20 cellular contexts compared by ENCODE assay signal in genomic region chr20:64146301-64146935, GRCh38. TPM values are rescaled to one million over a fixed set of nuclear protein-coding genes. Genes with fewer than 3 reads are reported as not detected.
DNase-seq lines count a peak whose midpoint lies in the region; ATAC-seq and TF ChIP-seq lines count a peak whose summit lies in the region.
"Had no signal": no experiment of that assay in that cellular context is flagged by ENCODE, and none has a peak within 500 bp of the region (broad histone marks: within the 10 kb centered on the region; RNA-seq: fewer than 3 reads in every experiment).

No MANE protein-coding gene starts in this region.

- no peaks in the 10 kb centered on the region for H3K36me3 ChIP-seq in BE2C
- H3K36me3 ChIP-seq in lower lobe of right lung = no peaks in the 10 kb centered on the region
- H3K36me3 ChIP-seq: esophagus muscularis mucosa, suprapubic skin had no signal

- no peaks in the 10 kb centered on the region for H3K4me1 Mint-ChIP-seq in activated naive CD4-positive, alpha-beta T cell treated with anti-CD3 and anti-CD28 coated beads, Interleukin-2, amount 10 ng/mL, durations not matched to agents 7 days and 5 days

- H3K27ac ChIP-seq in lower lobe of right lung = no peak overlapping the region
- H3K27ac ChIP-seq: esophagus muscularis mucosa, suprapubic skin had no signal

- peaks cover 28% of the 10 kb centered on the region for H3K9me3 Mint-ChIP-seq in activated naive CD4-positive, alpha-beta T cell treated with anti-CD3 and anti-CD28 coated beads, Interleukin-2, amount 10 ng/mL, durations not matched to agents 7 days and 5 days

- intact Hi-C loops in lower lobe of right lung (cut with DNase I) = no loop called here

- H3K27me3 ChIP-seq in BE2C (no peaks in the 10 kb centered on the region), lower lobe of right lung (ENCODE audit: low read depth) (peaks cover 12% of the 10 kb centered on the region)

- no peaks in the 10 kb centered on the region for H3K27me3 Mint-ChIP-seq in activated naive CD4-positive, alpha-beta T cell treated with anti-CD3 and anti-CD28 coated beads, Interleukin-2, amount 10 ng/mL, durations not matched to agents 7 days and 5 days
- H3K27me3 Mint-ChIP-seq: progenitor cell of endocrine pancreas had no signal

- ATAC-seq in lower lobe of right lung = no peak

- H3K4me1 ChIP-seq in BE2C (peaks cover 17% of the 10 kb centered on the region), lower lobe of right lung (no peaks in the 10 kb centered on the region)
- H3K4me1 ChIP-seq: esophagus muscularis mucosa, suprapubic skin had no signal

- H3K4me3 ChIP-seq in BE2C (ENCODE audit: low read depth, low read length) (no peak overlapping the region), lower lobe of right lung (no peak overlapping the region)
- H3K4me3 ChIP-seq: esophagus muscularis mucosa, lung, suprapubic skin had no signal

- POLR2A ChIA-PET in GM10248 (lab: Yijun Ruan, JAX) = no interaction called here

- H3K4me3 Mint-ChIP-seq in activated naive CD4-positive, alpha-beta T cell treated with anti-CD3 and anti-CD28 coated beads, Interleukin-2, amount 10 ng/mL, durations not matched to agents 7 days and 5 days = no peak overlapping the region

- peaks cover 4% of the 10 kb centered on the region for H3K36me3 Mint-ChIP-seq in activated naive CD4-positive, alpha-beta T cell treated with anti-CD3 and anti-CD28 coated beads, Interleukin-2, amount 10 ng/mL, durations not matched to agents 7 days and 5 days

- TF ChIP-seq CTCF in BE2C (IDR thresholded peaks at IDR 0.05; ENCODE audit: low read depth, low read length) (no peak), lower lobe of right lung (IDR thresholded peaks at IDR 0.05) (no peak), GM10248 (IDR thresholded peaks at IDR 0.05; ENCODE audit: control extremely low read depth, extremely low read depth, low read depth, missing control alignments) (no peak)

- H3K9me3 ChIP-seq in BE2C (no peaks in the 10 kb centered on the region), lower lobe of right lung (no peaks in the 10 kb centered on the region)

- CTCF ChIA-PET in GM10248 (lab: Yijun Ruan, JAX) = no interaction called here
- CTCF ChIA-PET in activated naive CD4-positive, alpha-beta T cell treated with anti-CD3 and anti-CD28 coated beads, Interleukin-2, amount 10 ng/mL, durations not matched to agents 7 days and 5 days (lab: Charles Lee) = no interaction called here

- DNase-seq in BE2C (peak; percentile 89), COR-L47 (lab: John Stamatoyannopoulos, UW) (peak; percentile 30), NCI-H2171 treated with DMSO at 0.1 percent for 48 hours (lab: John Stamatoyannopoulos, UW) (peak; percentile 73), lower lobe of right lung (peak; percentile 10), GM10248 (ENCODE audit: extremely low spot score) (no peak), Ammon's horn (ENCODE audit: low spot score) (no peak)
- no peak for DNase-seq in activated naive CD4-positive, alpha-beta T cell treated with anti-CD3 and anti-CD28 coated beads, Interleukin-2, amount 10 ng/mL, durations not matched to agents 7 days and 5 days
- DNase-seq: activated naive CD4-positive, alpha-beta T cell; activated T-cell treated with anti-CD3 and anti-CD28 coated beads for 4 hours; effector CD4-positive, alpha-beta T cell; Karpas-422; NK-92 treated with Interleukin-12 subunit alpha and Interleukin-12 subunit beta, amount 100 ng/mL, for 24 hours had no signal

- H3K27ac Mint-ChIP-seq in activated naive CD4-positive, alpha-beta T cell treated with anti-CD3 and anti-CD28 coated beads, Interleukin-2, amount 10 ng/mL, durations not matched to agents 7 days and 5 days = no peak overlapping the region
- H3K27ac Mint-ChIP-seq: progenitor cell of endocrine pancreas had no signal

RNA-seq across cellular contexts. Expression of gene MYT1, which starts 17.8 kb away (rescaled TPM):
- polyA plus RNA-seq in BE2C (2012; ENCODE audit: insufficient read depth, insufficient read length, low read depth) = 35.0 TPM
- total RNA-seq in lower lobe of right lung = not detected
- total RNA-seq: esophagus muscularis mucosa, HT1080, myocyte, RPMI7951 had no signal
- polyA plus RNA-seq: BJ had no signal

RNA-seq across cellular contexts. Expression of gene NPBWR2, which starts 39.1 kb away (rescaled TPM):
- polyA plus RNA-seq in BE2C (2012; ENCODE audit: insufficient read depth, insufficient read length, low read depth) = 0.76 TPM
- not detected for total RNA-seq in lower lobe of right lung
- total RNA-seq: esophagus muscularis mucosa, HT1080, lung, myocyte, progenitor cell of endocrine pancreas, RPMI7951, suprapubic skin had no signal
- polyA plus RNA-seq: BJ, lung had no signal

Comparison
In these comparisons a context has a peak if more than half of its experiments do, and no peak if none do; other contexts are left out.
1. DNase-seq: peak in BE2C (single experiment), COR-L47 (single experiment), NCI-H2171 treated with DMSO at 0.1 percent for 48 hours (single experiment) and lower lobe of right lung (single experiment); none in GM10248 (single experiment), activated naive CD4-positive, alpha-beta T cell treated with anti-CD3 and anti-CD28 coated beads, Interleukin-2, amount 10 ng/mL, durations not matched to agents 7 days and 5 days (single experiment) and Ammon's horn (single experiment).